8 cellular contexts compared by ENCODE assay signal in the genomic region with DNA sequence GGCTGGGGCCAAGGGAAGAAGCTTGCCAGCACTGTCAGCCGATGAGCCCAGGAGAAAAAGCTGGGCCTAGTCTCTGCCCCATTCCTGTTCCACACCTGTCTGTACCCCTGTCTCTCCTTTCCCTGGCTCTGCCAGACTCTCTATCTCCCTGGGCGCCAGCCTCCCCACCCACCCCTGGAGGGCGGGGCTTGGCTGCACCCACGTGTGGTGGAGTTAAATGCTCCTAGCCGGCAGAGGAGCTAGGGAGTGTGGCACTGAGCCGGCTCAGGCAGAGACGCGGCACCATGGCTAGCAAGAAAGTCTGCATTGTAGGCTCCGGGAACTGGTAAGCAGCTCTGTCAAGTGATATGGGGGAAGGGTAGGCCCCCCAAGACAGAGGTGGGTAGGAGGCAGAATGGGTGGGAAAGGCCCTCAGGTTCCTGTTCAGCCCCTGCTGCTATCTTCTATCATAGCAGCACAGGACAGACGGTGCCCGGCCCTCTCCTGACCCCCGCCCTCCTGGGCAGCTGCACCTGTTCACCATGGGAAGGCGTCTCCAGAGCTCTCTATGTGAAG. TPM values are rescaled to one million over a fixed set of nuclear protein-coding genes. Genes with fewer than 3 reads are reported as not detected.
DNase-seq lines count a peak whose midpoint lies in the region; ATAC-seq and TF ChIP-seq lines count a peak whose summit lies in the region.

A gene (plus strand): TSS at position 242 of the 555 bp plus-strand sequence. CDS start 43 bp downstream, at position 285.

- peak; percentile 29 for DNase-seq in activated naive CD4-positive, alpha-beta T cell treated with anti-CD3 and anti-CD28 coated beads, Interleukin-2, amount 10 ng/mL, durations not matched to agents 7 days and 5 days
- DNase-seq in activated naive CD4-positive, alpha-beta T cell (lab: John Stamatoyannopoulos, UW) = no peak
- DNase-seq in RWPE1 (ENCODE audit: low spot score) (peak; percentile 69), epithelial cell of proximal tubule (ENCODE audit: low read depth) (no peak), mucosa of gallbladder (ENCODE audit: low spot score) (peak; percentile 72), ureter (ENCODE audit: low spot score) (peak; percentile 71), HEK293T (ENCODE audit: extremely low spot score) (no peak)

- no peak for ATAC-seq in HG03196 (IDR thresholded peaks at IDR 0.05; ENCODE audit: unreplicated experiment)

- CTCF ChIA-PET in activated naive CD4-positive, alpha-beta T cell treated with anti-CD3 and anti-CD28 coated beads, Interleukin-2, amount 10 ng/mL, durations not matched to agents 7 days and 5 days (lab: Charles Lee) = interaction anchor here (0.6 to 4.7 kb wide), 7 partner anchors 8 to 384 kb away, joined by 3 to 27 read pairs (median 4); a partner anchor contains a TSS
- CTCF ChIA-PET in RWPE1 (lab: Yijun Ruan, JAX) (interaction anchor here (0.7 to 5.0 kb wide), 3 partner anchors 7 to 542 kb away, joined by 3 to 27 read pairs (median 4); a partner anchor contains a TSS), HEK293T (lab: Yijun Ruan, JAX) (interaction anchor here (0.7 to 3.9 kb wide), 4 partner anchors 7 to 137 kb away, joined by 3 to 33 read pairs (median 4); a partner anchor contains a TSS)

- no peaks in the 10 kb centered on the region for H3K9me3 Mint-ChIP-seq in activated naive CD4-positive, alpha-beta T cell treated with anti-CD3 and anti-CD28 coated beads, Interleukin-2, amount 10 ng/mL, durations not matched to agents 7 days and 5 days

- H3K27me3 Mint-ChIP-seq in activated naive CD4-positive, alpha-beta T cell treated with anti-CD3 and anti-CD28 coated beads, Interleukin-2, amount 10 ng/mL, durations not matched to agents 7 days and 5 days = peaks cover 21% of the 10 kb centered on the region

- H3K27ac Mint-ChIP-seq in activated naive CD4-positive, alpha-beta T cell treated with anti-CD3 and anti-CD28 coated beads, Interleukin-2, amount 10 ng/mL, durations not matched to agents 7 days and 5 days = no peak within 1 kb of the TSS

- H3K4me1 Mint-ChIP-seq in activated naive CD4-positive, alpha-beta T cell treated with anti-CD3 and anti-CD28 coated beads, Interleukin-2, amount 10 ng/mL, durations not matched to agents 7 days and 5 days = no peaks in the 10 kb centered on the region

- no peak within 1 kb of the TSS for H3K4me3 Mint-ChIP-seq in activated naive CD4-positive, alpha-beta T cell treated with anti-CD3 and anti-CD28 coated beads, Interleukin-2, amount 10 ng/mL, durations not matched to agents 7 days and 5 days

- peak within 1 kb of the TSS; percentile 52 for H3K4me3 ChIP-seq in epithelial cell of proximal tubule (ENCODE audit: low read depth, low read length)

- peak within 1 kb of the TSS; percentile 15; the same call in 1 of the 2 replicates for H3K27ac ChIP-seq in RWPE1

- no peak for TF ChIP-seq CTCF in RWPE1 (conservative IDR thresholded peaks at IDR 0.05; ENCODE audit: low read depth)
- no peak for TF ChIP-seq CTCF in epithelial cell of proximal tubule (conservative IDR thresholded peaks at IDR 0.05; ENCODE audit: low read depth, low read length)

- POLR2A ChIA-PET in RWPE1 (lab: Yijun Ruan, JAX; ENCODE audit: low non-redundant PET) = interaction anchor here (0.5 to 0.6 kb wide), 3 partner anchors 10 to 710 kb away, joined by 3 to 8 read pairs (median 3); no protein-coding TSS in a partner anchor
- POLR2A ChIA-PET in HEK293T (lab: Yijun Ruan, JAX) = interaction anchor here (1.5 to 1.8 kb wide), 2 partner anchors 9 to 63 kb away, joined by 10 read pairs; a partner anchor contains a TSS

- peaks cover 18% of the 10 kb centered on the region for H3K36me3 Mint-ChIP-seq in activated naive CD4-positive, alpha-beta T cell treated with anti-CD3 and anti-CD28 coated beads, Interleukin-2, amount 10 ng/mL, durations not matched to agents 7 days and 5 days

TF ChIP-seq in HEK293T, 16 proteins besides CTCF, POLR2A, EP300 and RAD21:
- TF ChIP-seq ZNF384 (IDR thresholded peaks at IDR 0.05) (no peak), L3MBTL2 (conservative IDR thresholded peaks at IDR 0.05) (no peak), FOXK2 (IDR thresholded peaks at IDR 0.05) (no peak), SP1 (IDR thresholded peaks at IDR 0.05) (no peak), NFRKB (IDR thresholded peaks at IDR 0.05) (no peak), ELF4 (IDR thresholded peaks at IDR 0.05) (no peak), SUZ12 (IDR thresholded peaks at IDR 0.05) (no peak), TARDBP (IDR thresholded peaks at IDR 0.05) (no peak), BHLHE40 (IDR thresholded peaks at IDR 0.05; ENCODE audit: borderline replicate concordance) (no peak), FOXA1 (IDR thresholded peaks at IDR 0.05) (no peak), ARNT (IDR thresholded peaks at IDR 0.05) (no peak), HDGF (IDR thresholded peaks at IDR 0.05; ENCODE audit: borderline replicate concordance) (no peak), FOXM1 (IDR thresholded peaks at IDR 0.05; ENCODE audit: borderline replicate concordance) (no peak), LEF1 (IDR thresholded peaks at IDR 0.05; ENCODE audit: borderline replicate concordance) (no peak), CTBP1 (IDR thresholded peaks at IDR 0.05; ENCODE audit: borderline replicate concordance) (no peak)
- TF ChIP-seq, protein P1, sequence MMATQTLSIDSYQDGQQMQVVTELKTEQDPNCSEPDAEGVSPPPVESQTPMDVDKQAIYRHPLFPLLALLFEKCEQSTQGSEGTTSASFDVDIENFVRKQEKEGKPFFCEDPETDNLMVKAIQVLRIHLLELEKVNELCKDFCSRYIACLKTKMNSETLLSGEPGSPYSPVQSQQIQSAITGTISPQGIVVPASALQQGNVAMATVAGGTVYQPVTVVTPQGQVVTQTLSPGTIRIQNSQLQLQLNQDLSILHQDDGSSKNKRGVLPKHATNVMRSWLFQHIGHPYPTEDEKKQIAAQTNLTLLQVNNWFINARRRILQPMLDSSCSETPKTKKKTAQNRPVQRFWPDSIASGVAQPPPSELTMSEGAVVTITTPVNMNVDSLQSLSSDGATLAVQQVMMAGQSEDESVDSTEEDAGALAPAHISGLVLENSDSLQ (IDR thresholded peaks at IDR 0.05) = no peak
TF ChIP-seq in HEK293T: peak in this region for 0.

RNA-seq across cellular contexts. Expression of the gene that starts here (rescaled TPM):
- total RNA-seq in epithelial cell of proximal tubule (0.07 TPM in 1 of 2 replicates, not detected in the other), mucosa of gallbladder (21.5 TPM), ureter (1.7 TPM)

Comparison
In these comparisons a context has a peak if more than half of its experiments do, and no peak if none do; other contexts are left out.
1. DNase-seq: peak in activated naive CD4-positive, alpha-beta T cell treated with anti-CD3 and anti-CD28 coated beads, Interleukin-2, amount 10 ng/mL, durations not matched to agents 7 days and 5 days (single experiment), RWPE1 (single experiment), mucosa of gallbladder (single experiment) and ureter (single experiment); none in activated naive CD4-positive, alpha-beta T cell (0 of 4), epithelial cell of proximal tubule (single experiment) and HEK293T (single experiment).